ENCODE assay signal across 12 cellular contexts in genomic region chr21:45767071-45768006, GRCh38.
DNase-seq lines count a peak whose midpoint lies in the region; ATAC-seq and TF ChIP-seq lines count a peak whose summit lies in the region.
"Had no signal": no experiment of that assay in that cellular context is flagged by ENCODE, and none has a peak within 500 bp of the region (broad histone marks: within the 10 kb centered on the region; RNA-seq: fewer than 3 reads in every experiment).

No MANE protein-coding gene starts in this region.

- intact Hi-C loops in activated T-helper 2 cell treated with anti-CD3 and anti-CD28 coated beads, Interferon-gamma antibody, Interleukin-2, Interleukin-4, amounts not matched to agents 10 μg/mL and 5 μg/mL and 100 μg/mL, durations not matched to agents 14 hours and 24 hours and 36 hours (cut with micrococcal nuclease) = loop anchor here (1.0 to 2.0 kb wide), 3 partner anchors 51 to 217 kb away; partner anchors contain the start of gene PCBP3

- H4K20me1 ChIP-seq in BLaER1 = peaks cover 58% of the 10 kb centered on the region

- DNase-seq in LHCN-M2 (ENCODE audit: low read depth) = peak; percentile 37
- no peak for DNase-seq in activated T-helper 2 cell treated with anti-CD3 and anti-CD28 coated beads, Interferon-gamma antibody, Interleukin-2, Interleukin-4, amounts not matched to agents 10 μg/mL and 5 μg/mL and 100 μg/mL, durations not matched to agents 14 hours and 24 hours and 36 hours (ENCODE audit: low spot score)
- peak; percentile 17 for DNase-seq in fibroblast of pulmonary artery (ENCODE audit: low read depth)
- no peak for DNase-seq in globus pallidus (ENCODE audit: low spot score)
- no peak for DNase-seq in substantia nigra (lab: John Stamatoyannopoulos, UW)
- no peak for DNase-seq in 8988T
- DNase-seq: C1 segment of cervical spinal cord, cortex of kidney, left ventricle myocardium inferior, spleen had no signal

- peaks cover 25% of the 10 kb centered on the region for H3K4me1 ChIP-seq in BLaER1
- H3K4me1 ChIP-seq: left ventricle myocardium inferior, spleen had no signal

- no peaks in the 10 kb centered on the region for H3K9me3 Mint-ChIP-seq in activated T-helper 2 cell treated with anti-CD3 and anti-CD28 coated beads, Interferon-gamma antibody, Interleukin-2, Interleukin-4, amounts not matched to agents 10 μg/mL and 5 μg/mL and 100 μg/mL, durations not matched to agents 14 hours and 24 hours and 36 hours

- no peak for ATAC-seq in GM21367 (IDR thresholded peaks at IDR 0.05; ENCODE audit: unreplicated experiment)

- peaks cover 5% of the 10 kb centered on the region for H3K9me3 ChIP-seq in BLaER1

- H3K27me3 ChIP-seq in BLaER1 = no peaks in the 10 kb centered on the region
- H3K27me3 ChIP-seq: spleen had no signal

- peaks cover 44% of the 10 kb centered on the region for H3K4me1 Mint-ChIP-seq in activated T-helper 2 cell treated with anti-CD3 and anti-CD28 coated beads, Interferon-gamma antibody, Interleukin-2, Interleukin-4, amounts not matched to agents 10 μg/mL and 5 μg/mL and 100 μg/mL, durations not matched to agents 14 hours and 24 hours and 36 hours (ENCODE audit: low read depth)

- peaks cover 70% of the 10 kb centered on the region for H3K36me3 ChIP-seq in BLaER1
- H3K36me3 ChIP-seq: left ventricle myocardium inferior had no signal

- peak overlapping the region; percentile 7; the same call in 1 of the 2 replicates for H3K4me2 ChIP-seq in BLaER1

- no peaks in the 10 kb centered on the region for H3K36me3 Mint-ChIP-seq in activated T-helper 2 cell treated with anti-CD3 and anti-CD28 coated beads, Interferon-gamma antibody, Interleukin-2, Interleukin-4, amounts not matched to agents 10 μg/mL and 5 μg/mL and 100 μg/mL, durations not matched to agents 14 hours and 24 hours and 36 hours (ENCODE audit: low read depth)

- peak overlapping the region; percentile 82 for H3K27ac Mint-ChIP-seq in activated T-helper 2 cell treated with anti-CD3 and anti-CD28 coated beads, Interferon-gamma antibody, Interleukin-2, Interleukin-4, amounts not matched to agents 10 μg/mL and 5 μg/mL and 100 μg/mL, durations not matched to agents 14 hours and 24 hours and 36 hours

- H3K27ac ChIP-seq in BLaER1 = peak overlapping the region; percentile 54; the same call in 1 of the 2 replicates
- no peak overlapping the region for H3K27ac ChIP-seq in substantia nigra (ENCODE audit: low read depth, low read length, poor library complexity, severe bottlenecking)
- H3K27ac ChIP-seq: left ventricle myocardium inferior, spleen had no signal

- no peak for TF ChIP-seq CTCF in fibroblast of pulmonary artery (IDR thresholded peaks at IDR 0.05; ENCODE audit: low read length, missing control alignments)

- H3K4me3 ChIP-seq in BLaER1 (no peak overlapping the region), fibroblast of pulmonary artery (replicated peaks; ENCODE audit: low read depth, low read length) (no peak overlapping the region)
- H3K4me3 ChIP-seq: left ventricle myocardium inferior, spleen had no signal

- no peaks in the 10 kb centered on the region for H3K27me3 Mint-ChIP-seq in activated T-helper 2 cell treated with anti-CD3 and anti-CD28 coated beads, Interferon-gamma antibody, Interleukin-2, Interleukin-4, amounts not matched to agents 10 μg/mL and 5 μg/mL and 100 μg/mL, durations not matched to agents 14 hours and 24 hours and 36 hours (ENCODE audit: low read depth)

- H3K9ac ChIP-seq in BLaER1 = no peak overlapping the region

- H3K4me3 Mint-ChIP-seq in activated T-helper 2 cell treated with anti-CD3 and anti-CD28 coated beads, Interferon-gamma antibody, Interleukin-2, Interleukin-4, amounts not matched to agents 10 μg/mL and 5 μg/mL and 100 μg/mL, durations not matched to agents 14 hours and 24 hours and 36 hours (ENCODE audit: low read depth) = peak overlapping the region; percentile 6

Comparison
In these comparisons a context has a peak if more than half of its experiments do, and no peak if none do; other contexts are left out.
1. DNase-seq: peak in LHCN-M2 (single experiment) and fibroblast of pulmonary artery (single experiment); none in activated T-helper 2 cell treated with anti-CD3 and anti-CD28 coated beads, Interferon-gamma antibody, Interleukin-2, Interleukin-4, amounts not matched to agents 10 μg/mL and 5 μg/mL and 100 μg/mL, durations not matched to agents 14 hours and 24 hours and 36 hours (single experiment), globus pallidus (single experiment), substantia nigra (0 of 49) and 8988T (single experiment).